In genomic region chrX:72125331-72126047, GRCh38 we compare ENCODE assay signal across 10 cellular contexts. TPM values are rescaled to one million over a fixed set of nuclear protein-coding genes. Genes with fewer than 3 reads are reported as not detected.
DNase-seq lines count a peak whose midpoint lies in the region; ATAC-seq, FAIRE-seq and TF ChIP-seq lines count a peak whose summit lies in the region.
"Had no signal": no experiment of that assay in that cellular context is flagged by ENCODE, and none has a peak within 500 bp of the region (broad histone marks: within the 10 kb centered on the region; RNA-seq: fewer than 3 reads in every experiment).

No MANE protein-coding gene starts in this region.

- no peaks in the 10 kb centered on the region for H3K9me3 ChIP-seq in CD4-positive, alpha-beta memory T cell (ENCODE audit: control insufficient read depth in 1 of 2, low read length in 2 of 2)
- H3K9me3 ChIP-seq in endodermal cell (ENCODE audit: control insufficient read depth, low read length) (no peaks in the 10 kb centered on the region), neutrophil (no peaks in the 10 kb centered on the region)

- peak overlapping the region; percentile 15 for H3K27ac ChIP-seq in CD4-positive, alpha-beta memory T cell (ENCODE audit: low read depth, low read length)
- H3K27ac ChIP-seq in endodermal cell (ENCODE audit: low read depth, low read length) (no peak overlapping the region), neutrophil (peak overlapping the region; percentile 97)

- peak overlapping the region; percentile 30 to 90 (median 79) for H3K27ac Mint-ChIP-seq in CD4-positive, alpha-beta memory T cell
- no peak overlapping the region for H3K27ac Mint-ChIP-seq in endodermal cell

- H3K4me3 Mint-ChIP-seq in CD4-positive, alpha-beta memory T cell, result peak overlapping the region in 5 of 8 donors; percentile 10 to 61 (median 25)
- no peak overlapping the region for H3K4me3 Mint-ChIP-seq in endodermal cell

- intact Hi-C loops in CD4-positive, alpha-beta memory T cell (cut with micrococcal nuclease), result loop anchor here (1.0 to 10.0 kb wide), 5 partner anchors 33 to 149 kb away; partner anchors contain the start of gene RPS4X

- no peak overlapping the region for H3K9ac ChIP-seq in endodermal cell (ENCODE audit: extremely low read depth, low read length, poor library complexity, severe bottlenecking)

- POLR2A ChIA-PET in CD4-positive, alpha-beta memory T cell (lab: Charles Lee; ENCODE audit: partially characterized antibody), result interaction anchor here (0.8 to 8.4 kb wide), 6 partner anchors 21 to 133 kb away, joined by 3 to 116 read pairs (median 6); no protein-coding TSS in a partner anchor

- FAIRE-seq in GM19239 (lab: Jason Lieb, UNC), result no peak
- FAIRE-seq: H54 had no signal

- DNase-seq in CD4-positive, alpha-beta memory T cell, result no peak
- DNase-seq in NCI-H2029 (lab: John Stamatoyannopoulos, UW), result peak; percentile 48
- DNase-seq in endodermal cell, result peak; percentile 25
- no peak for DNase-seq in GM19239 (ENCODE audit: insufficient read length, low spot score)
- DNase-seq in SKM-1 treated with dmso at 0.1 percent for 144 hours (lab: John Stamatoyannopoulos, UW; ENCODE audit: unreplicated experiment), result no peak
- no peak for DNase-seq in foreskin melanocyte
- DNase-seq: NCI-H2107 had no signal

- no peak for ATAC-seq in HG03342 (IDR thresholded peaks at IDR 0.05; ENCODE audit: unreplicated experiment)

- H3K36me3 Mint-ChIP-seq in CD4-positive, alpha-beta memory T cell, result peaks cover 0 to 2% of the 10 kb centered on the region in 2 donors
- H3K36me3 Mint-ChIP-seq in endodermal cell (ENCODE audit: low read depth), result peaks cover 13% of the 10 kb centered on the region

- peaks cover 0 to 1% of the 10 kb centered on the region in 2 donors for H3K27me3 Mint-ChIP-seq in CD4-positive, alpha-beta memory T cell
- peaks cover 14% of the 10 kb centered on the region for H3K27me3 Mint-ChIP-seq in endodermal cell (ENCODE audit: insufficient read depth)

- no peaks in the 10 kb centered on the region for H3K36me3 ChIP-seq in CD4-positive, alpha-beta memory T cell (ENCODE audit: insufficient read depth, low read length)
- no peaks in the 10 kb centered on the region for H3K36me3 ChIP-seq in endodermal cell (ENCODE audit: control insufficient read depth, insufficient read depth, low read length)
- peaks cover 20% of the 10 kb centered on the region for H3K36me3 ChIP-seq in neutrophil

- WGBS in endodermal cell (ENCODE audit: insufficient coverage in 1 of 2, insufficient read length in 1 of 2), 2 experiments, result 50 to 82% methylated on average over 2 to 6 of the region's 6 CpGs

- peaks cover 40 to 79% (median 59%) of the 10 kb centered on the region in 4 donors for H3K4me1 Mint-ChIP-seq in CD4-positive, alpha-beta memory T cell
- H3K4me1 Mint-ChIP-seq in endodermal cell, result peaks cover 28% of the 10 kb centered on the region

- CTCF ChIA-PET in CD4-positive, alpha-beta memory T cell (lab: Charles Lee; ENCODE audit: partially characterized antibody), result interaction anchor here (0.7 to 11.5 kb wide), 17 partner anchors 15 to 166 kb away, joined by 3 to 241 read pairs (median 4); no protein-coding TSS in a partner anchor

- no peak for TF ChIP-seq CTCF in endodermal cell (conservative IDR thresholded peaks at IDR 0.05)
- TF ChIP-seq CTCF in neutrophil (IDR thresholded peaks at IDR 0.05), result no peak

- H3K27me3 ChIP-seq in CD4-positive, alpha-beta memory T cell (ENCODE audit: insufficient read depth, low read length), result no peaks in the 10 kb centered on the region
- H3K27me3 ChIP-seq in endodermal cell (ENCODE audit: control insufficient read depth, insufficient read depth, low read length, poor library complexity, severe bottlenecking) (peaks cover 4% of the 10 kb centered on the region), neutrophil (peaks cover 3% of the 10 kb centered on the region)

- H3K4me1 ChIP-seq in CD4-positive, alpha-beta memory T cell (ENCODE audit: insufficient read depth, low read length), result peaks cover 66% of the 10 kb centered on the region
- peaks cover 13% of the 10 kb centered on the region for H3K4me1 ChIP-seq in endodermal cell (ENCODE audit: control insufficient read depth, insufficient read depth, low read length)
- H3K4me1 ChIP-seq in neutrophil (ENCODE audit: control insufficient read depth in 1 of 2, insufficient read depth in 1 of 2, low read depth in 1 of 2, low read length in 1 of 2), result peaks cover 70 to 76% of the 10 kb centered on the region in 2 experiments

- no peak overlapping the region for H3K4me3 ChIP-seq in CD4-positive, alpha-beta memory T cell (ENCODE audit: low read length in 2 of 2)
- no peak overlapping the region for H3K4me3 ChIP-seq in endodermal cell (ENCODE audit: low read length)
- H3K4me3 ChIP-seq in neutrophil (ENCODE audit: low read depth in 1 of 2, low read length in 1 of 2), result no peak overlapping the region

- H3K9me3 Mint-ChIP-seq in CD4-positive, alpha-beta memory T cell, result peaks cover 0 to 3% (median 0%) of the 10 kb centered on the region in 8 donors
- peaks cover 61% of the 10 kb centered on the region for H3K9me3 Mint-ChIP-seq in endodermal cell

RNA-seq across cellular contexts. Expression of gene RTL5, which starts 6.2 kb away (rescaled TPM):
- total RNA-seq in CD4-positive, alpha-beta memory T cell, result 1 to 10 TPM; 7.8 to 8.4 TPM
- under 1 TPM in 1 of 2 donors, not detected in 1; 0.20 TPM for polyA plus RNA-seq in CD4-positive, alpha-beta memory T cell
- 1 to 10 TPM; 8.4 to 9.9 TPM for total RNA-seq in endodermal cell
- polyA plus RNA-seq in endodermal cell (2013, experiment 1 of 2), result 17.5 TPM
- polyA plus RNA-seq in endodermal cell (2013, experiment 2 of 2), result 14.4 TPM

RNA-seq across cellular contexts. Expression of gene PIN4, which starts 56.1 kb away (rescaled TPM):
- 10 to 100 TPM; 13.3 to 13.5 TPM for total RNA-seq in CD4-positive, alpha-beta memory T cell
- 10 to 100 TPM; 29.3 to 34.1 TPM for polyA plus RNA-seq in CD4-positive, alpha-beta memory T cell
- total RNA-seq in endodermal cell, result 10 to 100 TPM; 16.6 to 17.2 TPM
- polyA plus RNA-seq in endodermal cell (2013, experiment 1 of 2), result 27.2 TPM
- polyA plus RNA-seq in endodermal cell (2013, experiment 2 of 2), result 28.5 TPM

Comparison
In these comparisons a context has a peak if more than half of its experiments do, and no peak if none do; other contexts are left out.
1. DNase-seq: peak in NCI-H2029 (single experiment) and endodermal cell (single experiment); none in CD4-positive, alpha-beta memory T cell (0 of 5), GM19239 (single experiment), SKM-1 treated with dmso at 0.1 percent for 144 hours (single experiment) and foreskin melanocyte (single experiment).